16 cellular contexts compared by ENCODE assay signal in genomic region chr1:213003281-213003680, GRCh38. TPM values are rescaled to one million over a fixed set of nuclear protein-coding genes. Genes with fewer than 3 reads are reported as not detected.
DNase-seq lines count a peak whose midpoint lies in the region; ATAC-seq and FAIRE-seq lines count a peak whose summit lies in the region.
"Had no signal": no experiment of that assay in that cellular context is flagged by ENCODE, and none has a peak within 500 bp of the region (broad histone marks: within the 10 kb centered on the region; RNA-seq: fewer than 3 reads in every experiment).

No MANE protein-coding gene starts in this region.

- ATAC-seq in GM18502 (IDR thresholded peaks at IDR 0.05; ENCODE audit: poor library complexity, unreplicated experiment), result peak; percentile 69
- ATAC-seq in GM18520 (IDR thresholded peaks at IDR 0.05; ENCODE audit: unreplicated experiment), result peak; percentile 59
- ATAC-seq in HG02642 (IDR thresholded peaks at IDR 0.05; ENCODE audit: poor library complexity, unreplicated experiment), result peak; percentile 64
- no peak for ATAC-seq in T-helper 17 cell
- ATAC-seq in HG02852 (IDR thresholded peaks at IDR 0.05; ENCODE audit: unreplicated experiment), result no peak
- ATAC-seq: body of pancreas, WTC11 had no signal

- H3K4me1 Mint-ChIP-seq in T-helper 17 cell, result peaks cover 8% of the 10 kb centered on the region

- H3K9me3 ChIP-seq in T-helper 17 cell (ENCODE audit: control insufficient read depth, low read length, poor library complexity, severe bottlenecking), result no peaks in the 10 kb centered on the region
- H3K9me3 ChIP-seq: BLaER1 treated with 17β-estradiol and CSF1 and Interleukin-3, amounts not matched to agents 10 nM and 100 nM; body of pancreas; tibial artery had no signal

- FAIRE-seq in RCC 7860 (lab: Jason Lieb, UNC), result no peak

- H3K27ac Mint-ChIP-seq in T-helper 17 cell, result peak overlapping the region; percentile 19
- H3K27ac Mint-ChIP-seq: WTC11 had no signal

- no peak overlapping the region for H3K4me3 Mint-ChIP-seq in T-helper 17 cell
- H3K4me3 Mint-ChIP-seq: WTC11 had no signal

- DNase-seq in T-helper 17 cell (no peak), RCC 7860 (ENCODE audit: low spot score) (no peak), pons (ENCODE audit: low spot score) (no peak)
- DNase-seq: body of pancreas, DMS53, dorsolateral prefrontal cortex, GOT3, NCI-H1930, NCI-H524 treated with DMSO at 0.1 percent for 48 hours, tibial artery had no signal

- H3K36me3 Mint-ChIP-seq in T-helper 17 cell (ENCODE audit: low read depth), result peaks cover 8% of the 10 kb centered on the region

- H3K27me3 Mint-ChIP-seq in T-helper 17 cell, result no peaks in the 10 kb centered on the region

RNA-seq across cellular contexts. Expression of gene ANGEL2, which starts 12.4 kb away (rescaled TPM):
- 10 to 100 TPM; 47.3 to 55.3 TPM for total RNA-seq in T-helper 17 cell

RNA-seq across cellular contexts. Expression of gene RPS6KC1, which starts 47.8 kb away (rescaled TPM):
- 1 to 10 TPM; 8.9 to 9.4 TPM for total RNA-seq in T-helper 17 cell

RNA-seq across cellular contexts. Expression of gene VASH2, which starts 52.9 kb away (rescaled TPM):
- total RNA-seq in T-helper 17 cell, result under 1 TPM; 0.07 to 0.55 TPM

Comparison
In these comparisons a context has a peak if more than half of its experiments do, and no peak if none do; other contexts are left out.
1. ATAC-seq: peak in GM18502 (single experiment), GM18520 (single experiment) and HG02642 (single experiment); none in T-helper 17 cell (single experiment) and HG02852 (single experiment).